In genomic region chr6:155324993-155325392, GRCh38 we compare ENCODE assay signal across 24 cellular contexts. TPM values are rescaled to one million over a fixed set of nuclear protein-coding genes. Genes with fewer than 3 reads are reported as not detected.
DNase-seq lines count a peak whose midpoint lies in the region; ATAC-seq, FAIRE-seq and TF ChIP-seq lines count a peak whose summit lies in the region.
"Had no signal": no experiment of that assay in that cellular context is flagged by ENCODE, and none has a peak within 500 bp of the region (broad histone marks: within the 10 kb centered on the region; RNA-seq: fewer than 3 reads in every experiment).

No MANE protein-coding gene starts in this region.

- ATAC-seq in SK-N-SH treated with all-trans-retinoic acid at 6 μM for 48 hours, result no peak
- ATAC-seq: A549, GM23338, HCT116 had no signal

- H3K9me2 ChIP-seq in SK-N-SH (no peaks in the 10 kb centered on the region), Karpas-422 (replicated peaks; ENCODE audit: insufficient read depth, low read length) (no peaks in the 10 kb centered on the region)

- POLR2A ChIA-PET in SK-N-SH (lab: Yijun Ruan, JAX), result no interaction called here

- TF ChIP-seq RAD21 in SK-N-SH (IDR thresholded peaks at IDR 0.05; ENCODE audit: low read length), result no peak

- TF ChIP-seq EP300 in SK-N-SH (IDR thresholded peaks at IDR 0.05; ENCODE audit: borderline replicate concordance in 1 of 2, low read depth in 1 of 2, low read length in 1 of 2), result no peak

- H3K9me3 ChIP-seq in SK-N-SH, result no peaks in the 10 kb centered on the region
- H3K9me3 ChIP-seq in Karpas-422 (ENCODE audit: low read length), result no peaks in the 10 kb centered on the region
- H3K9me3 ChIP-seq: A549; BE2C; BLaER1 treated with 17β-estradiol and CSF1 and Interleukin-3, amounts not matched to agents 10 nM and 100 nM had no signal

- H3K36me3 ChIP-seq in SK-N-SH (replicated peaks in 1 of 2; ENCODE audit: control insufficient read depth in 1 of 2, insufficient read depth in 2 of 2, low read length in 1 of 2), result no peaks in the 10 kb centered on the region
- H3K36me3 ChIP-seq in Karpas-422 (ENCODE audit: insufficient read depth, low read length), result no peaks in the 10 kb centered on the region
- H3K36me3 ChIP-seq: BE2C; BLaER1 treated with 17β-estradiol and CSF1 and Interleukin-3, amounts not matched to agents 10 nM and 100 nM had no signal

- no peak overlapping the region for H3K4me2 ChIP-seq in SK-N-SH
- H3K4me2 ChIP-seq in Karpas-422 (ENCODE audit: low read depth, low read length, poor library complexity, severe bottlenecking), result peak overlapping the region; percentile 49
- H3K4me2 ChIP-seq: A549; BLaER1 treated with 17β-estradiol and CSF1 and Interleukin-3, amounts not matched to agents 10 nM and 100 nM; GM23338 had no signal

- H2AFZ ChIP-seq in SK-N-SH (ENCODE audit: low read depth) (0 out of 2 replicates have a peak overlapping the region, but pooled peaks have one; percentile 19), Karpas-422 (ENCODE audit: low read length) (no peak overlapping the region)

- H3K4me1 ChIP-seq in SK-N-SH (ENCODE audit: control insufficient read depth in 1 of 2, insufficient read depth in 2 of 2, low read depth in 1 of 2, low read length in 1 of 2), result peaks cover 0 to 9% of the 10 kb centered on the region in 2 experiments; a peak in 1 of 4 replicates
- H3K4me1 ChIP-seq in Karpas-422 (ENCODE audit: low read length), result peaks cover under 1% of the 10 kb centered on the region; the same call in 1 of the 2 replicates

- no peak overlapping the region for H3K9ac ChIP-seq in SK-N-SH
- H3K9ac ChIP-seq in Karpas-422 (ENCODE audit: low read length), result no peak overlapping the region
- H3K9ac ChIP-seq: BLaER1 treated with 17β-estradiol and CSF1 and Interleukin-3, amounts not matched to agents 10 nM and 100 nM had no signal

- no peak for TF ChIP-seq CTCF in SK-N-SH (IDR thresholded peaks at IDR 0.05)

- H3K27ac ChIP-seq in SK-N-SH (ENCODE audit: low read depth in 2 of 2, low read length in 1 of 2), result no peak overlapping the region
- H3K27ac ChIP-seq in Karpas-422 (ENCODE audit: low read length), result no peak overlapping the region
- H3K27ac ChIP-seq: A549; BLaER1 treated with 17β-estradiol and CSF1 and Interleukin-3, amounts not matched to agents 10 nM and 100 nM had no signal

- CTCF ChIA-PET in SK-N-SH (lab: Yijun Ruan, JAX), result no interaction called here

- peak; percentile 51 for FAIRE-seq in colon (lab: Jason Lieb, UNC)
- FAIRE-seq: A549, D721Med, GM12891, GM18507 had no signal

- no peaks in the 10 kb centered on the region for H3F3A ChIP-seq in SK-N-SH (replicated peaks; ENCODE audit: insufficient read depth)

- H3K27me3 ChIP-seq in SK-N-SH (ENCODE audit: insufficient read depth), result no peaks in the 10 kb centered on the region
- no peaks in the 10 kb centered on the region for H3K27me3 ChIP-seq in Karpas-422 (ENCODE audit: low read length)
- H3K27me3 ChIP-seq: BE2C; BLaER1 treated with 17β-estradiol and CSF1 and Interleukin-3, amounts not matched to agents 10 nM and 100 nM had no signal

- H4K20me1 ChIP-seq in SK-N-SH (ENCODE audit: insufficient read depth), result no peaks in the 10 kb centered on the region
- no peaks in the 10 kb centered on the region for H4K20me1 ChIP-seq in Karpas-422 (ENCODE audit: insufficient read depth, low read depth, low read length)
- H4K20me1 ChIP-seq: BLaER1 treated with 17β-estradiol and CSF1 and Interleukin-3, amounts not matched to agents 10 nM and 100 nM had no signal

- H3K4me3 ChIP-seq in SK-N-SH (ENCODE audit: low read depth in 2 of 2, low read length in 1 of 2), result no peak overlapping the region
- no peak overlapping the region for H3K4me3 ChIP-seq in Karpas-422 (ENCODE audit: low read length)
- H3K4me3 ChIP-seq: A549; BLaER1 treated with 17β-estradiol and CSF1 and Interleukin-3, amounts not matched to agents 10 nM and 100 nM; GM23338 had no signal

- no peak for DNase-seq in SK-N-SH
- DNase-seq in Karpas-422, result no peak
- no peak for DNase-seq in NCI-H1417 (lab: John Stamatoyannopoulos, UW)
- DNase-seq in OCI-M2 (lab: John Stamatoyannopoulos, UW; ENCODE audit: unreplicated experiment), result no peak
- DNase-seq: 8988T; ACHN; AML-193; BE2C; CD4-positive, alpha-beta T cell; CD8-positive, alpha-beta memory T cell; DMS 273 treated with DMSO at 0.1 percent for 48 hours; DMS79; EL; GF-D8; H9 had no signal

- H3K79me2 ChIP-seq in SK-N-SH (ENCODE audit: insufficient read depth) (no peaks in the 10 kb centered on the region), Karpas-422 (ENCODE audit: low read length) (no peaks in the 10 kb centered on the region)

TF ChIP-seq in SK-N-SH, 30 proteins besides CTCF, POLR2A, EP300 and RAD21 (continues in another document):
- TF ChIP-seq TAF1 (IDR thresholded peaks at IDR 0.05; ENCODE audit: borderline replicate concordance, low read depth, low read length) (no peak), NRF1 (IDR thresholded peaks at IDR 0.05; ENCODE audit: low read depth, low read length) (no peak), TCF12 (IDR thresholded peaks at IDR 0.05) (no peak), NFIC (IDR thresholded peaks at IDR 0.05; ENCODE audit: borderline replicate concordance) (no peak), POLR2AphosphoS5 (IDR thresholded peaks at IDR 0.05; ENCODE audit: low read depth, low read length) (no peak), RXRA (IDR thresholded peaks at IDR 0.05; ENCODE audit: borderline replicate concordance, low read depth) (no peak)
- TF ChIP-seq, protein P1, sequence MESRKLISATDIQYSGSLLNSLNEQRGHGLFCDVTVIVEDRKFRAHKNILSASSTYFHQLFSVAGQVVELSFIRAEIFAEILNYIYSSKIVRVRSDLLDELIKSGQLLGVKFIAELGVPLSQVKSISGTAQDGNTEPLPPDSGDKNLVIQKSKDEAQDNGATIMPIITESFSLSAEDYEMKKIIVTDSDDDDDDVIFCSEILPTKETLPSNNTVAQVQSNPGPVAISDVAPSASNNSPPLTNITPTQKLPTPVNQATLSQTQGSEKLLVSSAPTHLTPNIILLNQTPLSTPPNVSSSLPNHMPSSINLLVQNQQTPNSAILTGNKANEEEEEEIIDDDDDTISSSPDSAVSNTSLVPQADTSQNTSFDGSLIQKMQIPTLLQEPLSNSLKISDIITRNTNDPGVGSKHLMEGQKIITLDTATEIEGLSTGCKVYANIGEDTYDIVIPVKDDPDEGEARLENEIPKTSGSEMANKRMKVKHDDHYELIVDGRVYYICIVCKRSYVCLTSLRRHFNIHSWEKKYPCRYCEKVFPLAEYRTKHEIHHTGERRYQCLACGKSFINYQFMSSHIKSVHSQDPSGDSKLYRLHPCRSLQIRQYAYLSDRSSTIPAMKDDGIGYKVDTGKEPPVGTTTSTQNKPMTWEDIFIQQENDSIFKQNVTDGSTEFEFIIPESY (IDR thresholded peaks at IDR 0.05; ENCODE audit: borderline replicate concordance, low read depth), result no peak
- TF ChIP-seq, protein P2, sequence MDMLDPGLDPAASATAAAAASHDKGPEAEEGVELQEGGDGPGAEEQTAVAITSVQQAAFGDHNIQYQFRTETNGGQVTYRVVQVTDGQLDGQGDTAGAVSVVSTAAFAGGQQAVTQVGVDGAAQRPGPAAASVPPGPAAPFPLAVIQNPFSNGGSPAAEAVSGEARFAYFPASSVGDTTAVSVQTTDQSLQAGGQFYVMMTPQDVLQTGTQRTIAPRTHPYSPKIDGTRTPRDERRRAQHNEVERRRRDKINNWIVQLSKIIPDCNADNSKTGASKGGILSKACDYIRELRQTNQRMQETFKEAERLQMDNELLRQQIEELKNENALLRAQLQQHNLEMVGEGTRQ (IDR thresholded peaks at IDR 0.05; ENCODE audit: borderline replicate concordance, low read depth, low read length), result no peak

TF ChIP-seq in SK-N-SH treated with all-trans-retinoic acid at 6 μM for 48 hours, 23 proteins besides CTCF, POLR2A, EP300 and RAD21 (continues in another document):
- TF ChIP-seq POU6F1 (CRISPR knock-in tag; IDR thresholded peaks at IDR 0.05; ENCODE audit: borderline replicate concordance, low read depth) (no peak), BACH2 (CRISPR knock-in tag; IDR thresholded peaks at IDR 0.05; ENCODE audit: borderline replicate concordance) (no peak), ZNF565 (CRISPR knock-in tag; conservative IDR thresholded peaks at IDR 0.05; ENCODE audit: low read depth) (no peak)

RNA-seq across cellular contexts. Expression of gene TFB1M, which starts 10.7 kb away (rescaled TPM):
- polyA plus RNA-seq in SK-N-SH (2012; rRNA removed), result 28.4 and 36.1 TPM in 2 replicates
- polyA plus RNA-seq in SK-N-SH (2012; cell fraction: cytosol; rRNA removed), result 29.4 and 31.6 TPM in 2 replicates
- 64.7 and 89.2 TPM in 2 replicates for polyA plus RNA-seq in SK-N-SH (2012; cell fraction: nucleus; rRNA removed)
- 40.3 and 45.0 TPM in 2 replicates for total RNA-seq in Karpas-422 (2014; rRNA removed; shearing (Covaris generic); ENCODE audit: low replicate concordance)
